ENCODE assay signal across 29 cellular contexts in genomic region chr2:205003288-205003687, GRCh38.
"Had no signal": no experiment of that assay in that cellular context is flagged by ENCODE, and none has a peak within 500 bp of the region (broad histone marks: within the 10 kb centered on the region; RNA-seq: fewer than 3 reads in every experiment).

No MANE protein-coding gene starts in this region.

- H2AFZ ChIP-seq: PC-9 had no signal

- H3K27me3 Mint-ChIP-seq: activated CD4-positive, alpha-beta memory T cell treated with anti-CD3 and anti-CD28 coated beads for 36 hours had no signal

- H3K4me1 ChIP-seq: adrenal gland, body of pancreas, breast epithelium had no signal

- H3K36me3 Mint-ChIP-seq: activated CD4-positive, alpha-beta memory T cell treated with anti-CD3 and anti-CD28 coated beads for 36 hours; IgD-negative memory B cell had no signal

- H3K27me3 ChIP-seq: adrenal gland, body of pancreas, breast epithelium had no signal

- H3K27ac Mint-ChIP-seq: activated CD4-positive, alpha-beta memory T cell treated with anti-CD3 and anti-CD28 coated beads for 36 hours; activated T-cell treated with anti-CD3 and anti-CD28 coated beads, Interleukin-2, amount 50 U/mL, for 72 hours; IgD-negative memory B cell had no signal

- H3K36me3 ChIP-seq: adrenal gland, breast epithelium had no signal

- H3K9me3 ChIP-seq: adrenal gland had no signal

- H3K4me2 ChIP-seq: PC-9 had no signal

- H3K4me3 ChIP-seq: adrenal gland, body of pancreas, breast epithelium, PC-9 had no signal

- H3K4me3 Mint-ChIP-seq: activated CD4-positive, alpha-beta memory T cell treated with anti-CD3 and anti-CD28 coated beads for 36 hours; activated T-cell treated with anti-CD3 and anti-CD28 coated beads, Interleukin-2, amount 50 U/mL, for 72 hours; IgD-negative memory B cell had no signal

- DNase-seq: activated CD4-positive, alpha-beta memory T cell treated with anti-CD3 and anti-CD28 coated beads for 36 hours; activated CD4-positive, alpha-beta T cell treated with anti-CD3 and anti-CD28 coated beads, Interleukin-2, amount 50 U/mL, for 1 hour; activated effector memory CD4-positive, alpha-beta T cell treated with Interleukin-2 at 50 U/mL for 16 hours; activated naive CD4-positive, alpha-beta T cell treated with anti-CD3 and anti-CD28 coated beads, Interleukin-2, amount 50 U/mL, for 16 hours; activated naive CD8-positive, alpha-beta T cell treated with anti-CD3 and anti-CD28 coated beads, Interleukin-2, amount 10 ng/mL, durations not matched to agents 7 days and 5 days; activated T-cell treated with anti-CD3 and anti-CD28 coated beads, Interleukin-2, amount 50 U/mL, for 1 hour; activated T-cell treated with anti-CD3 and anti-CD28 coated beads, Interleukin-2, amount 50 U/mL, for 72 hours; adrenal gland; body of pancreas; Karpas-422; KBM-7; NCI-H1105; NCI-H1436 treated with DMSO at 0.1 percent for 48 hours; NCI-H1694 treated with DMSO at 0.1 percent for 48 hours; NCI-H2029; NCI-H2107; NCI-H2171; NCI-H510A; NCI-H526; NCI-H748 treated with DMSO at 0.1 percent for 48 hours; NK-92 treated with Interleukin-12 subunit alpha and Interleukin-12 subunit beta, amount 100 ng/mL, for 24 hours; PC-9; SIG-M5; T-helper 1 cell had no signal

- ATAC-seq: activated T-cell treated with anti-CD3 and anti-CD28 coated beads, Interleukin-2, amount 50 U/mL, for 72 hours; body of pancreas; Right ventricle myocardium inferior; SK-N-SH treated with all-trans-retinoic acid at 6 μM for 48 hours had no signal

- H3K27ac ChIP-seq: adrenal gland, body of pancreas, breast epithelium, PC-9, RWPE1 had no signal

- H3K4me1 Mint-ChIP-seq: IgD-negative memory B cell had no signal
